In genomic region chr9:38416461-38416860, GRCh38 we compare ENCODE assay signal across 15 cellular contexts. TPM values are rescaled to one million over a fixed set of nuclear protein-coding genes. Genes with fewer than 3 reads are reported as not detected.
DNase-seq lines count a peak whose midpoint lies in the region; ATAC-seq and TF ChIP-seq lines count a peak whose summit lies in the region.
"Had no signal": no experiment of that assay in that cellular context is flagged by ENCODE, and none has a peak within 500 bp of the region (broad histone marks: within the 10 kb centered on the region; RNA-seq: fewer than 3 reads in every experiment).

No MANE protein-coding gene starts in this region.

- H3K27ac ChIP-seq in endodermal cell (ENCODE audit: low read depth, low read length), result no peak overlapping the region
- H3K27ac ChIP-seq in CD4-positive, alpha-beta T cell (ENCODE audit: low read depth, low read length), result no peak overlapping the region
- H3K27ac ChIP-seq: HL-60 had no signal

- H3K4me1 Mint-ChIP-seq in glutamatergic neuron (ENCODE audit: low read depth, unreplicated experiment) (peaks cover 77% of the 10 kb centered on the region), endodermal cell (peaks cover 48% of the 10 kb centered on the region)
- no peaks in the 10 kb centered on the region for H3K4me1 Mint-ChIP-seq in CD4-positive, alpha-beta T cell (ENCODE audit: low read depth)
- H3K4me1 Mint-ChIP-seq: CD4-positive, alpha-beta memory T cell had no signal

- no peak overlapping the region for H3K4me2 ChIP-seq in skeletal muscle satellite cell (ENCODE audit: low read length)
- H3K4me2 ChIP-seq: GM23338 had no signal

- H3K9me3 ChIP-seq in skeletal muscle satellite cell (replicated peaks; ENCODE audit: low read length) (no peaks in the 10 kb centered on the region), endodermal cell (ENCODE audit: control insufficient read depth, low read length) (no peaks in the 10 kb centered on the region)
- no peaks in the 10 kb centered on the region for H3K9me3 ChIP-seq in CD4-positive, alpha-beta T cell (ENCODE audit: control insufficient read depth, low read length)

- H3K9me3 Mint-ChIP-seq in glutamatergic neuron (ENCODE audit: unreplicated experiment) (peaks cover 26% of the 10 kb centered on the region), endodermal cell (no peaks in the 10 kb centered on the region)
- H3K9me3 Mint-ChIP-seq in CD4-positive, alpha-beta T cell, result no peaks in the 10 kb centered on the region
- H3K9me3 Mint-ChIP-seq: GM23338, H9 had no signal

- H3K4me3 ChIP-seq in skeletal muscle satellite cell (ENCODE audit: low read length) (no peak overlapping the region), endodermal cell (ENCODE audit: low read length) (no peak overlapping the region)
- H3K4me3 ChIP-seq: GM23338 had no signal

- H3K36me3 ChIP-seq in skeletal muscle satellite cell (ENCODE audit: insufficient read depth, low read length), result no peaks in the 10 kb centered on the region
- H3K36me3 ChIP-seq in endodermal cell (ENCODE audit: control insufficient read depth, insufficient read depth, low read length), result peaks cover 13% of the 10 kb centered on the region

- H3K36me3 Mint-ChIP-seq in glutamatergic neuron (ENCODE audit: unreplicated experiment), result peaks cover 8% of the 10 kb centered on the region
- H3K36me3 Mint-ChIP-seq in endodermal cell (ENCODE audit: low read depth), result no peaks in the 10 kb centered on the region
- no peaks in the 10 kb centered on the region for H3K36me3 Mint-ChIP-seq in CD4-positive, alpha-beta T cell (ENCODE audit: low read depth)
- H3K36me3 Mint-ChIP-seq: CD4-positive, alpha-beta memory T cell had no signal

- POLR2A ChIA-PET in CD4-positive, alpha-beta T cell (lab: Charles Lee), result no interaction called here

- DNase-seq in EH (ENCODE audit: low read depth), result peak; percentile 31
- DNase-seq in LHCN-M2 (ENCODE audit: low read depth), result peak; percentile 92
- DNase-seq in glutamatergic neuron, result no peak
- no peak for DNase-seq in endodermal cell
- DNase-seq in CD4-positive, alpha-beta T cell, result no peak
- DNase-seq: 8988T, C1 segment of cervical spinal cord, DMS79 treated with DMSO at 0.1 percent for 48 hours, GF-D8 had no signal

- no peak for ATAC-seq in GM21737 (IDR thresholded peaks at IDR 0.05; ENCODE audit: unreplicated experiment)
- no peak for ATAC-seq in CD4-positive, alpha-beta T cell (ENCODE audit: poor library complexity)

- H3K27ac Mint-ChIP-seq in glutamatergic neuron (ENCODE audit: unreplicated experiment) (peak overlapping the region; percentile 96), endodermal cell (no peak overlapping the region)
- H3K27ac Mint-ChIP-seq in CD4-positive, alpha-beta T cell, result no peak overlapping the region
- H3K27ac Mint-ChIP-seq: GM23338 had no signal

- intact Hi-C loops in CD4-positive, alpha-beta T cell (cut with DNase I, micrococcal nuclease), result no loop called here

- H3K27me3 Mint-ChIP-seq in glutamatergic neuron (ENCODE audit: unreplicated experiment), result peaks cover 25% of the 10 kb centered on the region
- peaks cover 64% of the 10 kb centered on the region for H3K27me3 Mint-ChIP-seq in endodermal cell (ENCODE audit: insufficient read depth)
- peaks cover 19% of the 10 kb centered on the region for H3K27me3 Mint-ChIP-seq in CD4-positive, alpha-beta T cell

- H3K4me1 ChIP-seq in skeletal muscle satellite cell (ENCODE audit: control insufficient read depth, insufficient read depth, low read length), result peaks cover 25% of the 10 kb centered on the region
- H3K4me1 ChIP-seq in endodermal cell (ENCODE audit: control insufficient read depth, insufficient read depth, low read length), result no peaks in the 10 kb centered on the region

- no peak for TF ChIP-seq CTCF in glutamatergic neuron (IDR thresholded peaks at IDR 0.05; ENCODE audit: partially characterized antibody, unreplicated experiment)
- no peak for TF ChIP-seq CTCF in endodermal cell (conservative IDR thresholded peaks at IDR 0.05)
- TF ChIP-seq CTCF in CD4-positive, alpha-beta T cell (IDR thresholded peaks at IDR 0.05), result no peak

- H3K9ac ChIP-seq in skeletal muscle satellite cell (ENCODE audit: low read depth, low read length) (peak overlapping the region; percentile 18), endodermal cell (ENCODE audit: extremely low read depth, low read length, poor library complexity, severe bottlenecking) (no peak overlapping the region)

- CTCF ChIA-PET in CD4-positive, alpha-beta T cell (lab: Charles Lee), result no interaction called here

- H3K4me3 Mint-ChIP-seq in glutamatergic neuron (ENCODE audit: unreplicated experiment) (peak overlapping the region; percentile 93), endodermal cell (no peak overlapping the region)
- no peak overlapping the region for H3K4me3 Mint-ChIP-seq in CD4-positive, alpha-beta T cell
- H3K4me3 Mint-ChIP-seq: CD4-positive, alpha-beta memory T cell; GM23338; H9 had no signal

- H3K27me3 ChIP-seq in skeletal muscle satellite cell (ENCODE audit: control insufficient read depth, insufficient read depth, low read length), result peaks cover 38% of the 10 kb centered on the region
- H3K27me3 ChIP-seq in endodermal cell (ENCODE audit: control insufficient read depth, insufficient read depth, low read length, poor library complexity, severe bottlenecking), result peaks cover 44% of the 10 kb centered on the region
- peaks cover 3% of the 10 kb centered on the region for H3K27me3 ChIP-seq in CD4-positive, alpha-beta T cell (ENCODE audit: control insufficient read depth, insufficient read depth, low read length)

- 84 to 94% methylated on average over 2 to 3 of the region's 4 CpGs for WGBS in endodermal cell (ENCODE audit: insufficient coverage in 1 of 2, insufficient read length in 1 of 2), 2 experiments

RNA-seq across cellular contexts. Expression of gene IGFBPL1, which starts 7.8 kb away (rescaled TPM):
- 2.8 and 6.2 TPM in 2 replicates for total RNA-seq in LHCN-M2 (2014; rRNA removed)
- polyA plus RNA-seq in LHCN-M2 (2012), result 4.4 TPM
- total RNA-seq in glutamatergic neuron (ENCODE audit: unreplicated experiment), result 590 TPM
- 1.1 TPM in 1 of 2 replicates, not detected in the other for total RNA-seq in skeletal muscle satellite cell (2012; rRNA removed)
- 10 to 100 TPM; 40.5 to 90.3 TPM for total RNA-seq in endodermal cell
- polyA plus RNA-seq in endodermal cell (2013, experiment 1 of 2), result 113 TPM
- 112 TPM for polyA plus RNA-seq in endodermal cell (2013, experiment 2 of 2)
- not detected for total RNA-seq in CD4-positive, alpha-beta T cell
- total RNA-seq: CD4-positive, alpha-beta memory T cell had no signal
- polyA plus RNA-seq: CD4-positive, alpha-beta memory T cell had no signal

RNA-seq across cellular contexts. Expression of gene ALDH1B1, which starts 24.0 kb away (rescaled TPM):
- 44.2 and 47.6 TPM in 2 replicates for total RNA-seq in LHCN-M2 (2014; rRNA removed)
- 51.5 TPM for polyA plus RNA-seq in LHCN-M2 (2012)
- 15.3 TPM for total RNA-seq in glutamatergic neuron (ENCODE audit: unreplicated experiment)
- 38.8 and 40.6 TPM in 2 replicates for total RNA-seq in skeletal muscle satellite cell (2012; rRNA removed)
- total RNA-seq in endodermal cell, result 10 to 100 TPM; 47.7 to 59.9 TPM
- polyA plus RNA-seq in endodermal cell (2013, experiment 1 of 2), result 22.3 TPM
- polyA plus RNA-seq in endodermal cell (2013, experiment 2 of 2), result 20.0 TPM
- total RNA-seq in CD4-positive, alpha-beta T cell, result under 1 TPM; 0.19 to 0.20 TPM

Comparison
In these comparisons a context has a peak if more than half of its experiments do, and no peak if none do; other contexts are left out.
1. DNase-seq: peak in EH (single experiment) and LHCN-M2 (single experiment); none in glutamatergic neuron (single experiment), endodermal cell (single experiment) and CD4-positive, alpha-beta T cell (0 of 10).
2. RNA of gene ALDH1B1, which starts 24.0 kb away (total RNA-seq): 47.7 to 59.9 TPM in endodermal cell, 44.2 to 47.6 TPM in LHCN-M2 and 15.3 TPM in glutamatergic neuron (single experiment); 0.19 to 0.20 TPM in CD4-positive, alpha-beta T cell; every median in the first group is over 10 times any median in the second.